1 cellular context compared by ENCODE assay signal in the genomic region with DNA sequence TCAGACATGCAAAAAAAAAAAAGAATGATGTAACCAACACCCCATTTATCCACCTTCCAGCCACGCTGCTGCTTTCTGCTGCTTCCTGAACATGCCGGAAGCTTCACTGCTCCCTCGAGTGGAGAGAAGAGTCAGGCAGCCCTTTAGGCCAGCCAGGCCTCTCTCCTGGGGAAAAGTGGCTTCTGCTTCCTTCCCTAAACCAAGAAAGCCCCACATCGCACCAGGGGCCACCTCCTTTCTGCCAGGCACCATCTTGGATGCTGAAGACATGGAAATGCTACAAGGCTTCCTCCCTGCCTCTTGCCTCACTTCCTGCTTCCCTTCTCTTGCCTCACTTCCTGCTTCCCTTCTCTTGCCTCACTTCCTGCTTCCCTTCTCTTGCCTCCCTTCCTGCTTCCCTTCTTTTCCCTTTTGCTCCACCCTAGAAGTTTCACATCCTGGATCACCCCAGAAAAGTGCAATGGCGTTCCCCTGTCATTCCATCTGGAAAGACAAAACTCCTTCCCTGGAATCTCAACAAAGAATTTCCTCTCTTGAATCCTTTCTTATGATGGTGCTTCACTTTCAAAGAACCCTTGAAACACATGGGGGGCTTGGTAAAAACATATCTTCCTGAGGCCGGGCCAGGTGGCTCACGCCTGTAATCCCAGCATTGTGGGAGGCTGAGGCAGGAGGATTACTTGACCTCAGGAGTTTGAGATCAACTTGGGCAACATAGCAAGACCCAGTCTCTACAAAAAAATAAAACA.
A peak's percentile ranks its signal among the peaks of the same experiment; 100 is the strongest.
TF ChIP-seq lines count a peak whose summit lies in the region.

No MANE protein-coding gene starts in this region.

TF ChIP-seq in GM12878, 131 proteins besides CTCF, POLR2A, EP300 and RAD21 (continued from another document):
- TF ChIP-seq SPI1 (IDR thresholded peaks at IDR 0.05; ENCODE audit: borderline replicate concordance, insufficient read depth, low read depth, low read length) (0 out of 2 replicates have a peak, but pooled peaks have one; percentile 6), YY1 (IDR thresholded peaks at IDR 0.05; ENCODE audit: low read depth, low read length) (0 out of 2 replicates have a peak, but pooled peaks have one; percentile 32), JUNB (IDR thresholded peaks at IDR 0.05) (no peak), EGR1 (IDR thresholded peaks at IDR 0.05; ENCODE audit: borderline replicate concordance in 1 of 2, low read depth in 2 of 2, low read length in 2 of 2) (no peak), YBX1 (IDR thresholded peaks at IDR 0.05) (no peak)
